In the genomic region with DNA sequence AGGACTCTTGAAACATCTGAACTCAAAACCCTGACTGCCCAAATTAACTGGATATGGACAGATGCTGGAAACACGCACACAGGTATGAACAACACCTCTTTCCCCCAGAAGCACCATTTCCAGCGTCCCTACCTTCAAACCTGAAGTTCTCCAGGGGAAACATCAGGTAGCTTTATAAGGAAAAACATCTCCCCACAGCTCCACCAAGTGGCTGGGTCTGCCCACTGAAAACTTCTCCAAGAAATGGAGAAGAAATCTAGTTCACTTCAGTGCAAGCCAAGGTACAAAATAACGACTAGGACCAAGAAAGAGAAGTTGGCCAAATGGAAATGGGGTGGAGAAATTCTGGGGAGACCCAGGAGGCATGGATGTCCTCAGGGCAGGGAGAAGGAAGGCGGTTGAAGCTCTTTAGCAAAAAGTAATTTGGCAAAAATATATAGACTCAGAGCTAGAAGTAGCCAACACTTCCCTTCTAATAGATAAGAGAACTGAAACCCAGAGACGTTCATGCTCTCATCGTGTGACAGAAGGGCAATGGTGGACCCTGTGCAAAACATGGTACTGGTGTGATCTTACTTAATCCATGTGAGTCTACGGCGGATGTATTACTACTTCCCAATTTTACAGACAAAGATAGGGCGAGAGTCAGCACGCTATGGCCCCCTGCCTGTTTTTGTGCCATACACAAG, we compare ENCODE assay signal across 9 cellular contexts. TPM values are rescaled to one million over a fixed set of nuclear protein-coding genes. Genes with fewer than 3 reads are reported as not detected.
DNase-seq lines count a peak whose midpoint lies in the region; ATAC-seq and TF ChIP-seq lines count a peak whose summit lies in the region.
"Had no signal": no experiment of that assay in that cellular context is flagged by ENCODE, and none has a peak within 500 bp of the region (broad histone marks: within the 10 kb centered on the region; RNA-seq: fewer than 3 reads in every experiment).

No MANE protein-coding gene starts in this region.

- POLR2A ChIA-PET in CD4-positive, alpha-beta T cell (lab: Charles Lee) = interaction anchor here (0.7 kb wide), 1 partner anchor 776 kb away, joined by 3 read pairs; no protein-coding TSS in a partner anchor

- no peak overlapping the region for H2AFZ ChIP-seq in mesenchymal stem cell (ENCODE audit: low read depth, low read length)

- H3K18ac ChIP-seq in mesenchymal stem cell (ENCODE audit: low read depth in 1 of 2, low read length in 2 of 2) = no peak overlapping the region

- H3K4me1 Mint-ChIP-seq in CD4-positive, alpha-beta T cell (ENCODE audit: low read depth) = no peaks in the 10 kb centered on the region
- H3K4me1 Mint-ChIP-seq in brain (peaks cover 33% of the 10 kb centered on the region), memory B cell (peaks cover 4% of the 10 kb centered on the region)

- no peak for TF ChIP-seq POLR2A in GM18505 (IDR thresholded peaks at IDR 0.05; ENCODE audit: borderline replicate concordance, extremely low read depth, insufficient read depth, insufficient read length)

- peaks cover 50% of the 10 kb centered on the region for H3K27me3 Mint-ChIP-seq in CD4-positive, alpha-beta T cell
- peaks cover 2% of the 10 kb centered on the region for H3K27me3 Mint-ChIP-seq in brain
- peaks cover 13% of the 10 kb centered on the region for H3K27me3 Mint-ChIP-seq in memory B cell

- CTCF ChIA-PET in CD4-positive, alpha-beta T cell (lab: Charles Lee) = no interaction called here

- no peak overlapping the region for H2BK12ac ChIP-seq in mesenchymal stem cell (ENCODE audit: low read length in 2 of 2)

- H3K4me3 ChIP-seq in mesenchymal stem cell (ENCODE audit: insufficient read depth in 1 of 2, low read depth in 1 of 2, low read length in 2 of 2) = no peak overlapping the region

- no peak overlapping the region for H3K4ac ChIP-seq in mesenchymal stem cell (ENCODE audit: low read depth in 1 of 2, low read length in 2 of 2)

- H3K36me3 ChIP-seq in mesenchymal stem cell (ENCODE audit: control insufficient read depth in 1 of 2, insufficient read depth in 2 of 2, low read depth in 1 of 2, low read length in 2 of 2) = peaks cover 0 to 3% of the 10 kb centered on the region in 2 experiments

- H2AK5ac ChIP-seq in mesenchymal stem cell (ENCODE audit: low read length, severe bottlenecking) = no peak overlapping the region

- peaks cover 2% of the 10 kb centered on the region for H3K79me1 ChIP-seq in mesenchymal stem cell (replicated peaks; ENCODE audit: low read length, poor library complexity, severe bottlenecking)

- no peaks in the 10 kb centered on the region for H3K9me3 ChIP-seq in CD4-positive, alpha-beta T cell (ENCODE audit: control insufficient read depth, low read length)
- no peaks in the 10 kb centered on the region for H3K9me3 ChIP-seq in mesenchymal stem cell (ENCODE audit: control insufficient read depth, low read length)

- H3K9me3 Mint-ChIP-seq in CD4-positive, alpha-beta T cell = no peaks in the 10 kb centered on the region
- H3K9me3 Mint-ChIP-seq in brain (no peaks in the 10 kb centered on the region), memory B cell (no peaks in the 10 kb centered on the region)
- H3K9me3 Mint-ChIP-seq: activated T-helper 17 cell treated with anti-CD3 and anti-CD28 coated beads, Interleukin-2, amount 50 U/mL, for 72 hours had no signal

- H2BK15ac ChIP-seq in mesenchymal stem cell (ENCODE audit: low read depth, poor library complexity, severe bottlenecking) = no peak overlapping the region

- H3K14ac ChIP-seq in mesenchymal stem cell (ENCODE audit: low read length in 2 of 2) = no peak overlapping the region

- no peak overlapping the region for H3K4me3 Mint-ChIP-seq in CD4-positive, alpha-beta T cell
- H3K4me3 Mint-ChIP-seq in brain (no peak overlapping the region), memory B cell (no peak overlapping the region)
- H3K4me3 Mint-ChIP-seq: activated T-helper 17 cell treated with anti-CD3 and anti-CD28 coated beads, Interleukin-2, amount 50 U/mL, for 72 hours had no signal

- no peak for ATAC-seq in CD4-positive, alpha-beta T cell (ENCODE audit: poor library complexity)
- ATAC-seq in memory B cell (ENCODE audit: low read depth) = peak; percentile 56
- ATAC-seq in GM21390 (IDR thresholded peaks at IDR 0.05; ENCODE audit: unreplicated experiment) = no peak
- no peak for ATAC-seq in GM18505 (IDR thresholded peaks at IDR 0.05; ENCODE audit: unreplicated experiment)
- ATAC-seq: activated T-helper 17 cell treated with anti-CD3 and anti-CD28 coated beads, Interleukin-2, amount 50 U/mL, for 72 hours had no signal

- no peak overlapping the region for H4K91ac ChIP-seq in mesenchymal stem cell (ENCODE audit: low read length)

- H3K4me2 ChIP-seq in mesenchymal stem cell (ENCODE audit: low read length, poor library complexity, severe bottlenecking) = no peak overlapping the region

- no peak overlapping the region for H4K8ac ChIP-seq in mesenchymal stem cell (ENCODE audit: low read length)

- peaks cover 6% of the 10 kb centered on the region for H3K4me1 ChIP-seq in mesenchymal stem cell (ENCODE audit: control insufficient read depth, insufficient read depth, low read depth, low read length)

- TF ChIP-seq CTCF in CD4-positive, alpha-beta T cell (IDR thresholded peaks at IDR 0.05) = peak; percentile 18
- TF ChIP-seq CTCF in brain (conservative IDR thresholded peaks at IDR 0.05) = peak; percentile 55 to 58

- H3K27ac ChIP-seq in CD4-positive, alpha-beta T cell (ENCODE audit: low read depth, low read length) = no peak overlapping the region
- H3K27ac ChIP-seq in mesenchymal stem cell (ENCODE audit: low read length, poor library complexity, severe bottlenecking) = no peak overlapping the region

- H2BK5ac ChIP-seq in mesenchymal stem cell (ENCODE audit: low read depth, low read length, poor library complexity, severe bottlenecking) = no peak overlapping the region

- H3K23ac ChIP-seq in mesenchymal stem cell (ENCODE audit: low read length in 2 of 2) = no peak overlapping the region

- H3K36me3 Mint-ChIP-seq in CD4-positive, alpha-beta T cell (ENCODE audit: low read depth) = no peaks in the 10 kb centered on the region
- H3K36me3 Mint-ChIP-seq in brain (no peaks in the 10 kb centered on the region), memory B cell (no peaks in the 10 kb centered on the region)

- WGBS in mesenchymal stem cell = 62% methylated on average over 8 of the region's 10 CpGs

- H3K27me3 ChIP-seq in CD4-positive, alpha-beta T cell (ENCODE audit: control insufficient read depth, insufficient read depth, low read length) = peaks cover 7% of the 10 kb centered on the region
- H3K27me3 ChIP-seq in mesenchymal stem cell (ENCODE audit: control insufficient read depth in 1 of 2, insufficient read depth in 1 of 2, low read length in 2 of 2) = no peaks in the 10 kb centered on the region

- H3K27ac Mint-ChIP-seq in CD4-positive, alpha-beta T cell = no peak overlapping the region
- H3K27ac Mint-ChIP-seq in brain (no peak overlapping the region), memory B cell (no peak overlapping the region)
- H3K27ac Mint-ChIP-seq: activated T-helper 17 cell treated with anti-CD3 and anti-CD28 coated beads, Interleukin-2, amount 50 U/mL, for 72 hours had no signal

- DNase-seq in CD4-positive, alpha-beta T cell = no peak
- peak; percentile 8 to 12 for DNase-seq in Kasumi-1 (lab: John Stamatoyannopoulos, UW)
- no peak for DNase-seq in memory B cell (ENCODE audit: low spot score in 2 of 2)
- no peak for DNase-seq in NCI-H2081 (lab: John Stamatoyannopoulos, UW)
- DNase-seq in mesenchymal stem cell = no peak

- intact Hi-C loops in CD4-positive, alpha-beta T cell (cut with DNase I, micrococcal nuclease) = no loop called here

- H3K9ac ChIP-seq in mesenchymal stem cell (ENCODE audit: low read length) = no peak overlapping the region

- H2BK120ac ChIP-seq in mesenchymal stem cell (ENCODE audit: low read depth, low read length) = no peak overlapping the region

RNA-seq across cellular contexts. Expression of gene NUAK1, which starts 10.5 kb away (rescaled TPM):
- under 1 TPM in 1 of 2 experiments, not detected in 1; 0.16 TPM for total RNA-seq in CD4-positive, alpha-beta T cell
- 11.5 TPM for polyA plus RNA-seq in brain (ENCODE audit: insufficient read depth, low read depth, low replicate concordance)
- 8.2 TPM for polyA plus RNA-seq in mesenchymal stem cell (2013, experiment 1 of 2)
- polyA plus RNA-seq in mesenchymal stem cell (2013, experiment 2 of 2) = 7.9 TPM
- total RNA-seq: activated T-helper 17 cell treated with anti-CD3 and anti-CD28 coated beads, Interleukin-2, amount 50 U/mL, for 72 hours had no signal

Comparison
In these comparisons a context has a peak if more than half of its experiments do, and no peak if none do; other contexts are left out.
1. DNase-seq: peak in Kasumi-1 (2 of 2); none in CD4-positive, alpha-beta T cell (0 of 10), memory B cell (0 of 2), NCI-H2081 (0 of 2) and mesenchymal stem cell (single experiment).